ENCODE assay signal across 1 cellular context in the genomic region with DNA sequence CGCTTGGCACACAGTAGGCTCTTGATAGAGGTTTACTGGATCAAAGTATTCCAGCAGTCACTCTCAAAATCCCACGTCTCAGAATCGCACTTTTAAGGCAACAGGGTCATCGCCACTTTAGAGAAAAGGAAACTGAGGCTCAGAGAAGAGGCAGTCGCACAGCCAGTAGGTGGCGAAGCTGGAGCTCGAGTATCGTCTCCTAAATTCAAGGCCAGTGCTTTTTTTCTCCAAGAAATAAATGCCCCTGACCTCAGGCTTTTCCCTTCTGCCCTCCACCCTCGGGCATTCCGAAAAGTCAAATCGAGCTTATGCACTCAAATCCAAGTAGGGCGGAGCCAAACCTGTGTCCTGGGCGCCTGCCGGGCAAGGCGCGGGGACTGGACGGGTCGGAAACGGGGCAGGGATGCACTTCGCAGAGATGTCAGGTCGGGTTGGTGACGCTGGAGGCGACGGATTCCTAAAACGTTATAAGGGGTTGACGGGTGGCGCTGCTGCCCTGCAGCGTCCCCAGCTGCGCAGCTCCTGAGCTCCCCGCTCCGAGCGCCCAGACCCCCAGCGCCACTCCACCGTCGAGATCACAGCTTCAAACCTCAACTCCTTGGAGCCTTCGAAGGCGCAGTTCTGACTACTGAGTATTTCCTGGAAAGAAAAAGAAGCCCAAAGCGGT.
TF ChIP-seq lines count a peak whose summit lies in the region.

No MANE protein-coding gene starts in this region.

TF ChIP-seq in H1, 55 proteins besides CTCF, POLR2A, EP300 and RAD21:
- TF ChIP-seq SUZ12 (IDR thresholded peaks at IDR 0.05; ENCODE audit: low read length) (peak; percentile 34; the same call in 1 of the 2 replicates), TBP (IDR thresholded peaks at IDR 0.05; ENCODE audit: low read depth, low read length) (no peak), YY1 (IDR thresholded peaks at IDR 0.05; ENCODE audit: low read depth, low read length) (no peak), CTBP2 (IDR thresholded peaks at IDR 0.05; ENCODE audit: borderline replicate concordance, insufficient read depth, insufficient read length, low read length) (peak; percentile 36), CREB1 (IDR thresholded peaks at IDR 0.05) (0 out of 2 replicates have a peak, but pooled peaks have one; percentile 15), CEBPB (IDR thresholded peaks at IDR 0.05; ENCODE audit: low read depth, low read length) (no peak), EZH2 (IDR thresholded peaks at IDR 0.05; ENCODE audit: low read depth, low read length, severe bottlenecking) (peak; percentile 58), FOSL1 (IDR thresholded peaks at IDR 0.05; ENCODE audit: insufficient read depth, low read depth, low read length) (no peak)
- TF ChIP-seq, protein P1, sequence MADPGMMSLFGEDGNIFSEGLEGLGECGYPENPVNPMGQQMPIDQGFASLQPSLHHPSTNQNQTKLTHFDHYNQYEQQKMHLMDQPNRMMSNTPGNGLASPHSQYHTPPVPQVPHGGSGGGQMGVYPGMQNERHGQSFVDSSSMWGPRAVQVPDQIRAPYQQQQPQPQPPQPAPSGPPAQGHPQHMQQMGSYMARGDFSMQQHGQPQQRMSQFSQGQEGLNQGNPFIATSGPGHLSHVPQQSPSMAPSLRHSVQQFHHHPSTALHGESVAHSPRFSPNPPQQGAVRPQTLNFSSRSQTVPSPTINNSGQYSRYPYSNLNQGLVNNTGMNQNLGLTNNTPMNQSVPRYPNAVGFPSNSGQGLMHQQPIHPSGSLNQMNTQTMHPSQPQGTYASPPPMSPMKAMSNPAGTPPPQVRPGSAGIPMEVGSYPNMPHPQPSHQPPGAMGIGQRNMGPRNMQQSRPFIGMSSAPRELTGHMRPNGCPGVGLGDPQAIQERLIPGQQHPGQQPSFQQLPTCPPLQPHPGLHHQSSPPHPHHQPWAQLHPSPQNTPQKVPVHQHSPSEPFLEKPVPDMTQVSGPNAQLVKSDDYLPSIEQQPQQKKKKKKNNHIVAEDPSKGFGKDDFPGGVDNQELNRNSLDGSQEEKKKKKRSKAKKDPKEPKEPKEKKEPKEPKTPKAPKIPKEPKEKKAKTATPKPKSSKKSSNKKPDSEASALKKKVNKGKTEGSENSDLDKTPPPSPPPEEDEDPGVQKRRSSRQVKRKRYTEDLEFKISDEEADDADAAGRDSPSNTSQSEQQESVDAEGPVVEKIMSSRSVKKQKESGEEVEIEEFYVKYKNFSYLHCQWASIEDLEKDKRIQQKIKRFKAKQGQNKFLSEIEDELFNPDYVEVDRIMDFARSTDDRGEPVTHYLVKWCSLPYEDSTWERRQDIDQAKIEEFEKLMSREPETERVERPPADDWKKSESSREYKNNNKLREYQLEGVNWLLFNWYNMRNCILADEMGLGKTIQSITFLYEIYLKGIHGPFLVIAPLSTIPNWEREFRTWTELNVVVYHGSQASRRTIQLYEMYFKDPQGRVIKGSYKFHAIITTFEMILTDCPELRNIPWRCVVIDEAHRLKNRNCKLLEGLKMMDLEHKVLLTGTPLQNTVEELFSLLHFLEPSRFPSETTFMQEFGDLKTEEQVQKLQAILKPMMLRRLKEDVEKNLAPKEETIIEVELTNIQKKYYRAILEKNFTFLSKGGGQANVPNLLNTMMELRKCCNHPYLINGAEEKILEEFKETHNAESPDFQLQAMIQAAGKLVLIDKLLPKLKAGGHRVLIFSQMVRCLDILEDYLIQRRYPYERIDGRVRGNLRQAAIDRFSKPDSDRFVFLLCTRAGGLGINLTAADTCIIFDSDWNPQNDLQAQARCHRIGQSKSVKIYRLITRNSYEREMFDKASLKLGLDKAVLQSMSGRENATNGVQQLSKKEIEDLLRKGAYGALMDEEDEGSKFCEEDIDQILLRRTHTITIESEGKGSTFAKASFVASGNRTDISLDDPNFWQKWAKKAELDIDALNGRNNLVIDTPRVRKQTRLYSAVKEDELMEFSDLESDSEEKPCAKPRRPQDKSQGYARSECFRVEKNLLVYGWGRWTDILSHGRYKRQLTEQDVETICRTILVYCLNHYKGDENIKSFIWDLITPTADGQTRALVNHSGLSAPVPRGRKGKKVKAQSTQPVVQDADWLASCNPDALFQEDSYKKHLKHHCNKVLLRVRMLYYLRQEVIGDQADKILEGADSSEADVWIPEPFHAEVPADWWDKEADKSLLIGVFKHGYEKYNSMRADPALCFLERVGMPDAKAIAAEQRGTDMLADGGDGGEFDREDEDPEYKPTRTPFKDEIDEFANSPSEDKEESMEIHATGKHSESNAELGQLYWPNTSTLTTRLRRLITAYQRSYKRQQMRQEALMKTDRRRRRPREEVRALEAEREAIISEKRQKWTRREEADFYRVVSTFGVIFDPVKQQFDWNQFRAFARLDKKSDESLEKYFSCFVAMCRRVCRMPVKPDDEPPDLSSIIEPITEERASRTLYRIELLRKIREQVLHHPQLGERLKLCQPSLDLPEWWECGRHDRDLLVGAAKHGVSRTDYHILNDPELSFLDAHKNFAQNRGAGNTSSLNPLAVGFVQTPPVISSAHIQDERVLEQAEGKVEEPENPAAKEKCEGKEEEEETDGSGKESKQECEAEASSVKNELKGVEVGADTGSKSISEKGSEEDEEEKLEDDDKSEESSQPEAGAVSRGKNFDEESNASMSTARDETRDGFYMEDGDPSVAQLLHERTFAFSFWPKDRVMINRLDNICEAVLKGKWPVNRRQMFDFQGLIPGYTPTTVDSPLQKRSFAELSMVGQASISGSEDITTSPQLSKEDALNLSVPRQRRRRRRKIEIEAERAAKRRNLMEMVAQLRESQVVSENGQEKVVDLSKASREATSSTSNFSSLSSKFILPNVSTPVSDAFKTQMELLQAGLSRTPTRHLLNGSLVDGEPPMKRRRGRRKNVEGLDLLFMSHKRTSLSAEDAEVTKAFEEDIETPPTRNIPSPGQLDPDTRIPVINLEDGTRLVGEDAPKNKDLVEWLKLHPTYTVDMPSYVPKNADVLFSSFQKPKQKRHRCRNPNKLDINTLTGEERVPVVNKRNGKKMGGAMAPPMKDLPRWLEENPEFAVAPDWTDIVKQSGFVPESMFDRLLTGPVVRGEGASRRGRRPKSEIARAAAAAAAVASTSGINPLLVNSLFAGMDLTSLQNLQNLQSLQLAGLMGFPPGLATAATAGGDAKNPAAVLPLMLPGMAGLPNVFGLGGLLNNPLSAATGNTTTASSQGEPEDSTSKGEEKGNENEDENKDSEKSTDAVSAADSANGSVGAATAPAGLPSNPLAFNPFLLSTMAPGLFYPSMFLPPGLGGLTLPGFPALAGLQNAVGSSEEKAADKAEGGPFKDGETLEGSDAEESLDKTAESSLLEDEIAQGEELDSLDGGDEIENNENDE (IDR thresholded peaks at IDR 0.05; ENCODE audit: insufficient replicate concordance, low read length) = peak; percentile 27
TF ChIP-seq in H1: peak in this region for 5.
